Comparison of ENCODE assay signal across 12 cellular contexts in the genomic region with DNA sequence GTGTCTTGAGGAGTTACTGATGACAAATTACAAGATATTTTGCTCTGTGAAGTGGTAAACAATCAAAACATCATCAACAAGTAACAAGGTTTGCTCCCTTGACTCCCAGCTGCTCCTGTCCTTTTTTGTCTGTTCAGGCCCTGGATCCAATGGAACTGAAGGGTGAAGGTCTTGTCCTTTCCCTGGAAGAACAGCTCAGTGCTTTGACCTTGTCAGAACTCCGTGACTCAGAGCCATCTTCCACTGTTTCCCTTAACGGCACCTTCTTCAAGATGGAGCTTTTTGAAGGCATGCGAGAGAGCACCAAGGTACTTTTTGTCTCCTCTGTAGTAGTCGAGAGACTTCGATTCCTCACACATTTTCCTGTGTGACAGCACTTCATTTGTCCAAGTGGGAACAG. TPM values are rescaled to one million over a fixed set of nuclear protein-coding genes. Genes with fewer than 3 reads are reported as not detected.
DNase-seq lines count a peak whose midpoint lies in the region; ATAC-seq, FAIRE-seq and TF ChIP-seq lines count a peak whose summit lies in the region.
"Had no signal": no experiment of that assay in that cellular context is flagged by ENCODE, and none has a peak within 500 bp of the region (broad histone marks: within the 10 kb centered on the region; RNA-seq: fewer than 3 reads in every experiment).

No MANE protein-coding gene starts in this region.

- no peak overlapping the region for H2BK15ac ChIP-seq in mesenchymal stem cell (ENCODE audit: low read depth, poor library complexity, severe bottlenecking)

- no peak overlapping the region for H3K14ac ChIP-seq in mesenchymal stem cell (ENCODE audit: low read length in 2 of 2)

- no peak overlapping the region for H2AFZ ChIP-seq in mesenchymal stem cell (ENCODE audit: low read depth, low read length)

- no peak for FAIRE-seq in bronchial epithelial cell (lab: Jason Lieb, UNC)

- H3K4me3 Mint-ChIP-seq in activated T-cell treated with anti-CD3 and anti-CD28 coated beads, Interleukin-2, amount 50 U/mL, for 72 hours = no peak overlapping the region
- H3K4me3 Mint-ChIP-seq in type B pancreatic cell = no peak overlapping the region
- H3K4me3 Mint-ChIP-seq: activated naive CD8-positive, alpha-beta T cell treated with anti-CD3 and anti-CD28 coated beads, Interleukin-2, amount 10 ng/mL, durations not matched to agents 7 days and 5 days had no signal

- no peak overlapping the region for H2BK5ac ChIP-seq in mesenchymal stem cell (ENCODE audit: low read depth, low read length, poor library complexity, severe bottlenecking)

- peak overlapping the region; percentile 78 for H3K27ac ChIP-seq in mesenchymal stem cell (ENCODE audit: low read length, poor library complexity, severe bottlenecking)
- H3K27ac ChIP-seq: KMS-11 had no signal

- DNase-seq in activated T-cell treated with anti-CD3 and anti-CD28 coated beads, Interleukin-2, amount 50 U/mL, for 72 hours = no peak
- no peak for DNase-seq in activated T-cell treated with anti-CD3 and anti-CD28 coated beads, Interleukin-2, amount 50 U/mL, for 1 hour
- DNase-seq in bronchial epithelial cell (ENCODE audit: low read depth) (peak; percentile 32), mesenchymal stem cell (no peak), type B pancreatic cell (ENCODE audit: extremely low spot score, unreplicated experiment) (no peak), BE2C (no peak)
- DNase-seq: activated CD4-positive, CD25-positive, alpha-beta regulatory T cell treated with anti-CD3 and anti-CD28 coated beads, Interleukin-2, amount 50 U/mL, for 72 hours; activated naive CD8-positive, alpha-beta T cell treated with anti-CD3 and anti-CD28 coated beads, Interleukin-2, amount 10 ng/mL, durations not matched to agents 7 days and 5 days had no signal

- H3K4ac ChIP-seq in mesenchymal stem cell (ENCODE audit: low read depth in 1 of 2, low read length in 2 of 2) = no peak overlapping the region

- H3K36me3 ChIP-seq in bronchial epithelial cell (ENCODE audit: control insufficient read depth, insufficient read depth, low read length) (peaks cover 5% of the 10 kb centered on the region), mesenchymal stem cell (ENCODE audit: control insufficient read depth in 1 of 2, insufficient read depth in 2 of 2, low read depth in 1 of 2, low read length in 2 of 2) (peaks cover 3 to 30% of the 10 kb centered on the region in 2 experiments), BE2C (no peaks in the 10 kb centered on the region; the same call in 1 of the 2 replicates)

- ATAC-seq in activated T-cell treated with anti-CD3 and anti-CD28 coated beads, Interleukin-2, amount 50 U/mL, for 72 hours (replicated peaks in 1 of 2) = no peak
- ATAC-seq in HG02798 (IDR thresholded peaks at IDR 0.05; ENCODE audit: poor library complexity, unreplicated experiment) (no peak), HG03460 (IDR thresholded peaks at IDR 0.05; ENCODE audit: unreplicated experiment) (no peak)

- no peaks in the 10 kb centered on the region for H3K27me3 Mint-ChIP-seq in activated T-cell treated with anti-CD3 and anti-CD28 coated beads, Interleukin-2, amount 50 U/mL, for 72 hours (ENCODE audit: low read depth)
- no peaks in the 10 kb centered on the region for H3K27me3 Mint-ChIP-seq in type B pancreatic cell
- H3K27me3 Mint-ChIP-seq: activated naive CD8-positive, alpha-beta T cell treated with anti-CD3 and anti-CD28 coated beads, Interleukin-2, amount 10 ng/mL, durations not matched to agents 7 days and 5 days; progenitor cell of endocrine pancreas had no signal

- no peak overlapping the region for H2BK12ac ChIP-seq in mesenchymal stem cell (ENCODE audit: low read length in 2 of 2)

- no peaks in the 10 kb centered on the region for H3K79me1 ChIP-seq in mesenchymal stem cell (replicated peaks; ENCODE audit: low read length, poor library complexity, severe bottlenecking)

- H3K27me3 ChIP-seq in bronchial epithelial cell (ENCODE audit: control insufficient read depth, insufficient read depth, low read length) = no peaks in the 10 kb centered on the region
- no peaks in the 10 kb centered on the region for H3K27me3 ChIP-seq in mesenchymal stem cell (ENCODE audit: control insufficient read depth in 1 of 2, insufficient read depth in 1 of 2, low read length in 2 of 2)
- no peaks in the 10 kb centered on the region for H3K27me3 ChIP-seq in BE2C

- TF ChIP-seq CTCF in bronchial epithelial cell (IDR thresholded peaks at IDR 0.05; ENCODE audit: insufficient read depth, low read length, severe bottlenecking) = no peak
- TF ChIP-seq CTCF in type B pancreatic cell (conservative IDR thresholded peaks at IDR 0.05) = no peak
- no peak for TF ChIP-seq CTCF in BE2C (IDR thresholded peaks at IDR 0.05; ENCODE audit: low read depth, low read length)

- peaks cover 10% of the 10 kb centered on the region for H3K4me1 ChIP-seq in mesenchymal stem cell (ENCODE audit: control insufficient read depth, insufficient read depth, low read depth, low read length)
- H3K4me1 ChIP-seq in BE2C = peaks cover 4% of the 10 kb centered on the region

- H3K4me3 ChIP-seq in bronchial epithelial cell (ENCODE audit: low read depth, low read length) = no peak overlapping the region
- peak overlapping the region in 1 of 2 experiments; percentile 6 for H3K4me3 ChIP-seq in mesenchymal stem cell (ENCODE audit: insufficient read depth in 1 of 2, low read depth in 1 of 2, low read length in 2 of 2)
- H3K4me3 ChIP-seq in BE2C (ENCODE audit: low read depth, low read length) = no peak overlapping the region

- H3K9me3 Mint-ChIP-seq in activated T-cell treated with anti-CD3 and anti-CD28 coated beads, Interleukin-2, amount 50 U/mL, for 72 hours = no peaks in the 10 kb centered on the region
- H3K9me3 Mint-ChIP-seq in type B pancreatic cell = no peaks in the 10 kb centered on the region
- H3K9me3 Mint-ChIP-seq: activated naive CD8-positive, alpha-beta T cell treated with anti-CD3 and anti-CD28 coated beads, Interleukin-2, amount 10 ng/mL, durations not matched to agents 7 days and 5 days had no signal

- H3K9ac ChIP-seq in mesenchymal stem cell (ENCODE audit: low read length) = peak overlapping the region; percentile 52
- H3K9ac ChIP-seq: KMS-11 had no signal

- 67% methylated on average over 5 of the region's 5 CpGs for WGBS in mesenchymal stem cell

- H4K91ac ChIP-seq in mesenchymal stem cell (ENCODE audit: low read length) = no peak overlapping the region

- H3K9me3 ChIP-seq in mesenchymal stem cell (ENCODE audit: control insufficient read depth, low read length) (no peaks in the 10 kb centered on the region), BE2C (no peaks in the 10 kb centered on the region)

- peaks cover 29% of the 10 kb centered on the region for H3K4me1 Mint-ChIP-seq in activated T-cell treated with anti-CD3 and anti-CD28 coated beads, Interleukin-2, amount 50 U/mL, for 72 hours (ENCODE audit: low read depth)
- peaks cover 23% of the 10 kb centered on the region for H3K4me1 Mint-ChIP-seq in type B pancreatic cell (ENCODE audit: unreplicated experiment)

- H3K27ac Mint-ChIP-seq in activated T-cell treated with anti-CD3 and anti-CD28 coated beads, Interleukin-2, amount 50 U/mL, for 72 hours = peak overlapping the region; percentile 61
- peak overlapping the region; percentile 89 for H3K27ac Mint-ChIP-seq in type B pancreatic cell
- H3K27ac Mint-ChIP-seq: progenitor cell of endocrine pancreas had no signal

- H2AK5ac ChIP-seq in mesenchymal stem cell (ENCODE audit: low read length, severe bottlenecking) = no peak overlapping the region

- H3K23ac ChIP-seq in mesenchymal stem cell (ENCODE audit: low read length in 2 of 2) = no peak overlapping the region

- no peak overlapping the region for H4K8ac ChIP-seq in mesenchymal stem cell (ENCODE audit: low read length)

- H3K4me2 ChIP-seq in mesenchymal stem cell (ENCODE audit: low read length, poor library complexity, severe bottlenecking) = no peak overlapping the region
- H3K4me2 ChIP-seq: KMS-11 had no signal

- H3K18ac ChIP-seq in mesenchymal stem cell (ENCODE audit: low read depth in 1 of 2, low read length in 2 of 2) = peak overlapping the region in 1 of 2 experiments; percentile 13

- no peak overlapping the region for H2BK120ac ChIP-seq in mesenchymal stem cell (ENCODE audit: low read depth, low read length)

- H3K36me3 Mint-ChIP-seq in activated T-cell treated with anti-CD3 and anti-CD28 coated beads, Interleukin-2, amount 50 U/mL, for 72 hours (ENCODE audit: insufficient read depth in 2 of 2) = peaks cover 23 to 50% of the 10 kb centered on the region in 2 donors
- H3K36me3 Mint-ChIP-seq in type B pancreatic cell = peaks cover 31% of the 10 kb centered on the region

RNA-seq across cellular contexts. Expression of a gene that starts 29.0 kb away (rescaled TPM):
- total RNA-seq in activated T-cell treated with anti-CD3 and anti-CD28 coated beads, Interleukin-2, amount 50 U/mL, for 72 hours = under 1 TPM; 0.30 to 0.34 TPM
- total RNA-seq in bronchial epithelial cell = 2.6 and 2.9 TPM in 2 replicates
- 1.7 TPM for polyA plus RNA-seq in mesenchymal stem cell (2013, experiment 1 of 2)
- polyA plus RNA-seq in mesenchymal stem cell (2013, experiment 2 of 2) = 1.8 TPM
- total RNA-seq in type B pancreatic cell (ENCODE audit: low replicate concordance) = 19.8 and 23.3 TPM in 2 replicates
- polyA plus RNA-seq in BE2C (2012; ENCODE audit: insufficient read depth, insufficient read length, low read depth) = 4.5 TPM

RNA-seq across cellular contexts. Expression of a gene that starts 32.5 kb away (rescaled TPM):
- 100 to 1,000 TPM; 104 to 107 TPM for total RNA-seq in activated T-cell treated with anti-CD3 and anti-CD28 coated beads, Interleukin-2, amount 50 U/mL, for 72 hours
- total RNA-seq in bronchial epithelial cell (10.8 and 11.6 TPM in 2 replicates), type B pancreatic cell (ENCODE audit: low replicate concordance) (28.3 and 47.5 TPM in 2 replicates)
- 5.1 TPM for polyA plus RNA-seq in mesenchymal stem cell (2013, experiment 1 of 2)
- polyA plus RNA-seq in mesenchymal stem cell (2013, experiment 2 of 2) = 6.3 TPM
- polyA plus RNA-seq in BE2C (2012; ENCODE audit: insufficient read depth, insufficient read length, low read depth) = 0.91 TPM
